26 cellular contexts compared by ENCODE assay signal in the genomic region with DNA sequence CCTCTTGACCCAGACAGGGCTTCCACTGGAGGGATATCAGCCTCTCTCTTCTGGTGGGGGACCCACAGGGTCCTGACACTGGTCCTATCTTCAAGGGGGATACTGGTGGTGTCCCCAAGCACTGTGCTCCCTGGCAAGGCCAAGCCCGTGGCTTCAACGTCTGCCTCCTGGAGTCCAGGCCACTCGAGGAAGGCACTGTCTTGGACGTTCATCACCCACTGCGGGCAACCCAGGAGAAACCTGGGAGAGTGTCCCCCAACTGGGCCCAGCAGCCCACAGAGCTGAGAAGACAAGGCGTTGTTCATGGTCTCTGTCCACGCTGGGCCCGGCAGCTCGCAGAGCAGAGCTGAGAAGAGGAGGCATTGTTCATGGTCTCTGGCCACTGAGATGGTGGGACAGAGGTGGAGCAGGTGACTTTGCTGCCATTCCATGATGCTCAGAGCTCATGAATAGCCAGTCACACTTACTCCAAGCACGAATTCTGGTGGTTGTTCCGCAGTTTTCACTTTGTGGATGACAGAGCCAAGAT. TPM values are rescaled to one million over a fixed set of nuclear protein-coding genes. Genes with fewer than 3 reads are reported as not detected.
"Had no signal": no experiment of that assay in that cellular context is flagged by ENCODE, and none has a peak within 500 bp of the region (broad histone marks: within the 10 kb centered on the region; RNA-seq: fewer than 3 reads in every experiment).

No MANE protein-coding gene starts in this region.

- ATAC-seq: body of pancreas; left lung; naive thymus-derived CD4-positive, alpha-beta T cell; pancreas; right cardiac atrium; SK-N-SH treated with all-trans-retinoic acid at 6 μM for 48 hours; stimulated activated effector memory CD8-positive, alpha-beta T cell treated with anti-CD3 and anti-CD28 coated beads, Interleukin-12 subunit alpha, Interleukin-12 subunit beta, amount 100 ng/mL, for 72 hours; stimulated activated naive CD8-positive, alpha-beta T cell treated with anti-CD3 and anti-CD28 coated beads, Interleukin-15, amount 100 ng/mL, for 72 hours had no signal

- H3K9me3 ChIP-seq: body of pancreas, left lung, pancreas, transverse colon had no signal

- H3K27ac Mint-ChIP-seq: activated naive CD4-positive, alpha-beta T cell treated with anti-CD3 and anti-CD28 coated beads, Interleukin-2, amount 50 U/mL, for 24 hours; naive thymus-derived CD4-positive, alpha-beta T cell; stimulated activated effector memory CD8-positive, alpha-beta T cell treated with anti-CD3 and anti-CD28 coated beads, Interleukin-12 subunit alpha, Interleukin-12 subunit beta, amount 100 ng/mL, for 72 hours; stimulated activated naive CD8-positive, alpha-beta T cell treated with anti-CD3 and anti-CD28 coated beads, Interleukin-15, amount 100 ng/mL, for 72 hours had no signal

- DNase-seq: activated CD4-positive, alpha-beta T cell treated with anti-CD3 and anti-CD28 coated beads for 1 hour; activated CD8-positive, alpha-beta memory T cell treated with anti-CD3 and anti-CD28 coated beads, Interleukin-2, amount 50 U/mL, for 48 hours; activated gamma-delta T cell treated with Interleukin-2 at 50 U/mL for 16 hours; anterior cingulate cortex; body of pancreas; cortex of kidney; erythroblast; foreskin fibroblast; kidney glomerular epithelial cell; naive thymus-derived CD4-positive, alpha-beta T cell; right cardiac atrium; stimulated activated CD4-positive, alpha-beta T cell treated with anti-CD3 and anti-CD28 coated beads, Interleukin-2, amount 100 ng/mL, for 24 hours; stimulated activated naive CD8-positive, alpha-beta T cell treated with anti-CD3 and anti-CD28 coated beads, Interleukin-15, amount 100 ng/mL, for 72 hours had no signal

- H3K4me1 ChIP-seq: body of pancreas, left lung, pancreas, transverse colon had no signal

- H3K4me3 Mint-ChIP-seq: activated naive CD4-positive, alpha-beta T cell treated with anti-CD3 and anti-CD28 coated beads, Interleukin-2, amount 50 U/mL, for 24 hours; naive thymus-derived CD4-positive, alpha-beta T cell; stimulated activated effector memory CD8-positive, alpha-beta T cell treated with anti-CD3 and anti-CD28 coated beads, Interleukin-12 subunit alpha, Interleukin-12 subunit beta, amount 100 ng/mL, for 72 hours; stimulated activated naive CD8-positive, alpha-beta T cell treated with anti-CD3 and anti-CD28 coated beads, Interleukin-15, amount 100 ng/mL, for 72 hours had no signal

- H3K27me3 ChIP-seq: body of pancreas, cardiac muscle cell, left lung, pancreas, transverse colon had no signal

- H3K36me3 Mint-ChIP-seq: naive thymus-derived CD4-positive, alpha-beta T cell; stimulated activated effector memory CD8-positive, alpha-beta T cell treated with anti-CD3 and anti-CD28 coated beads, Interleukin-12 subunit alpha, Interleukin-12 subunit beta, amount 100 ng/mL, for 72 hours had no signal

- H3K36me3 ChIP-seq: cardiac muscle cell, left lung, pancreas, transverse colon had no signal

- H3K27ac ChIP-seq: body of pancreas, cardiac muscle cell, left lung, pancreas, skin epidermis, transverse colon had no signal

- H3K4me3 ChIP-seq: body of pancreas, cardiac muscle cell, left lung, lung, pancreas, skin epidermis, transverse colon had no signal

- H3K4me1 Mint-ChIP-seq: activated naive CD4-positive, alpha-beta T cell treated with anti-CD3 and anti-CD28 coated beads, Interleukin-2, amount 50 U/mL, for 24 hours; naive thymus-derived CD4-positive, alpha-beta T cell; stimulated activated effector memory CD8-positive, alpha-beta T cell treated with anti-CD3 and anti-CD28 coated beads, Interleukin-12 subunit alpha, Interleukin-12 subunit beta, amount 100 ng/mL, for 72 hours; stimulated activated naive CD8-positive, alpha-beta T cell treated with anti-CD3 and anti-CD28 coated beads, Interleukin-15, amount 100 ng/mL, for 72 hours had no signal

RNA-seq across cellular contexts. Expression of a gene that starts 37.5 kb away (rescaled TPM):
- total RNA-seq: body of pancreas; cerebellum; fibroblast of lung; left lung; naive thymus-derived CD4-positive, alpha-beta T cell; pancreas; pulmonary artery endothelial cell; T-helper 2 cell treated with Interferon-gamma antibody and Interleukin-4, amounts not matched to agents 100 ng/mL and 5 ng/mL, for 36 hours had no signal
- polyA plus RNA-seq: cardiac muscle cell; fibroblast of lung; naive thymus-derived CD4-positive, alpha-beta T cell had no signal
